Comparison of ENCODE assay signal across 8 cellular contexts in genomic region chr2:43227830-43228280, GRCh38. TPM values are rescaled to one million over a fixed set of nuclear protein-coding genes. Genes with fewer than 3 reads are reported as not detected.
DNase-seq lines count a peak whose midpoint lies in the region; ATAC-seq and TF ChIP-seq lines count a peak whose summit lies in the region.

No MANE protein-coding gene starts in this region.

- H3K27ac ChIP-seq in DND-41 (ENCODE audit: low read length) (peak overlapping the region; percentile 96), duodenal mucosa (ENCODE audit: low read depth, low read length) (peak overlapping the region; percentile 99)

- peaks cover 22% of the 10 kb centered on the region for H3K4me1 ChIP-seq in DND-41 (ENCODE audit: insufficient read depth, low read length)
- peaks cover 19 to 26% of the 10 kb centered on the region in 2 donors for H3K4me1 ChIP-seq in duodenal mucosa (ENCODE audit: control insufficient read depth in 1 of 2, insufficient read depth in 2 of 2, low read length in 2 of 2)

- H3K27me3 Mint-ChIP-seq in neural crest cell (ENCODE audit: low read depth), result no peaks in the 10 kb centered on the region

- DNase-seq in DND-41 (no peak), MG63 (no peak), neural crest cell (ENCODE audit: low read depth, low spot score) (no peak), NCI-H187 treated with DMSO at 0.1 percent for 48 hours (lab: John Stamatoyannopoulos, UW) (no peak)
- DNase-seq in central memory CD4-positive, alpha-beta T cell, result no peak

- TF ChIP-seq CTCF in DND-41 (IDR thresholded peaks at IDR 0.05; ENCODE audit: borderline replicate concordance, extremely low read depth, low read length, poor library complexity, severe bottlenecking) (peak; percentile 43), neural crest cell (conservative IDR thresholded peaks at IDR 0.05) (no peak)

- peak overlapping the region; percentile 94 for H3K4me3 Mint-ChIP-seq in neural crest cell

- no peaks in the 10 kb centered on the region for H3K27me3 ChIP-seq in DND-41 (ENCODE audit: insufficient read depth, low read length, poor library complexity)
- no peaks in the 10 kb centered on the region for H3K27me3 ChIP-seq in MG63
- H3K27me3 ChIP-seq in duodenal mucosa (ENCODE audit: control insufficient read depth in 1 of 2, insufficient read depth in 2 of 2, low read length in 2 of 2), result no peaks in the 10 kb centered on the region

- H4K20me1 ChIP-seq in DND-41 (ENCODE audit: insufficient read depth, low read length), result peaks cover 29% of the 10 kb centered on the region

- peak overlapping the region; percentile 68 for H3K4me2 ChIP-seq in DND-41 (ENCODE audit: insufficient read depth, low read length)

- peak overlapping the region; percentile 70 to 84 for H3K4me3 ChIP-seq in DND-41 (ENCODE audit: low read depth in 1 of 2, low read length in 2 of 2)
- peak overlapping the region; percentile 83 for H3K4me3 ChIP-seq in MG63
- H3K4me3 ChIP-seq in duodenal mucosa (ENCODE audit: low read depth in 1 of 2, low read length in 2 of 2), result peak overlapping the region; percentile 69 to 85

- no peak overlapping the region for H2AFZ ChIP-seq in DND-41 (ENCODE audit: low read depth, low read length)

- peak overlapping the region; percentile 99 for H3K9ac ChIP-seq in DND-41 (ENCODE audit: low read depth, low read length)
- peak overlapping the region; percentile 49 to 87 for H3K9ac ChIP-seq in duodenal mucosa (ENCODE audit: low read depth in 1 of 2, low read length in 2 of 2)

- H3K9me3 Mint-ChIP-seq in neural crest cell, result no peaks in the 10 kb centered on the region

- H3K27ac Mint-ChIP-seq in neural crest cell (ENCODE audit: unreplicated experiment), result peak overlapping the region; percentile 57

- peaks cover 22% of the 10 kb centered on the region for H3K4me1 Mint-ChIP-seq in neural crest cell

- H3K79me2 ChIP-seq in DND-41 (ENCODE audit: insufficient read depth, low read length), result peaks cover 58% of the 10 kb centered on the region

- no peaks in the 10 kb centered on the region for H3K9me3 ChIP-seq in DND-41 (ENCODE audit: insufficient read depth, low read length, severe bottlenecking)
- H3K9me3 ChIP-seq in MG63, result no peaks in the 10 kb centered on the region
- H3K9me3 ChIP-seq in duodenal mucosa (ENCODE audit: control insufficient read depth in 1 of 2, low read length in 2 of 2), result no peaks in the 10 kb centered on the region

- no peak for ATAC-seq in DND-41 (ENCODE audit: insufficient read depth, low read depth)
- ATAC-seq in HG03175 (IDR thresholded peaks at IDR 0.05; ENCODE audit: unreplicated experiment), result no peak
- ATAC-seq in GM18873 (IDR thresholded peaks at IDR 0.05; ENCODE audit: low FRiP score, unreplicated experiment), result no peak

- peaks cover 56% of the 10 kb centered on the region for H3K36me3 ChIP-seq in DND-41 (ENCODE audit: insufficient read depth, low read length)
- peaks cover 47% of the 10 kb centered on the region for H3K36me3 ChIP-seq in MG63
- H3K36me3 ChIP-seq in duodenal mucosa (ENCODE audit: control insufficient read depth in 1 of 2, insufficient read depth in 2 of 2, low read length in 2 of 2), result peaks cover 19 to 35% of the 10 kb centered on the region in 2 donors

- H3K36me3 Mint-ChIP-seq in neural crest cell (ENCODE audit: low read depth), result peaks cover 5% of the 10 kb centered on the region

RNA-seq across cellular contexts. Expression of gene ZFP36L2, which starts 1.4 kb away (rescaled TPM):
- 9.6 and 19.7 TPM in 2 replicates for total RNA-seq in MG63 (2014; rRNA removed; shearing (Covaris generic); ENCODE audit: low replicate concordance)
- total RNA-seq in neural crest cell, result 39.8 and 39.9 TPM in 2 replicates
